In the genomic region with DNA sequence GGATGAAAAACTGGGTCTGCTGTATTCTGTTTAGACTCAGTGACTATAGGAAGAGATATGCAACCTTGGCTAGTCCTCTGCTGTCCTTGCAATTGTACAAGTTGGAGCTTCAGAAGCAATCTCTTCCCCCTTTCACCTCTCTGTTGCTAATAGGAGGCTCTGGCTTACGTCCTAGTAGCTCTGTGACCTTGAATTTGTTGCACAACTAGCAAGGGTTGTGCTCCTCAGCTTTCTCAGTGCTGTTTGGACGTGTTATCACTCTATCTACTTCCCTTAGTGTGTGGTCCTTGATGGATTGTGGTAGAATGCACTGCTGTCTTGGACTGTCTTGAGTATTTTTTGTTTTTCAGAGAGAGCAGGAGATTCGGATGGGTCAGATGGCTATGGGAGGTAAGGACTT, we compare ENCODE assay signal across 2 cellular contexts.
TF ChIP-seq lines count a peak whose summit lies in the region.

No MANE protein-coding gene starts in this region.

TF ChIP-seq in GM12891, 5 proteins besides CTCF, POLR2A, EP300 and RAD21:
- no peak for TF ChIP-seq PAX5 (IDR thresholded peaks at IDR 0.05; ENCODE audit: insufficient read depth, low read length, severe bottlenecking)
- TF ChIP-seq POU2F2 (IDR thresholded peaks at IDR 0.05; ENCODE audit: low read depth, low read length), result no peak
- no peak for TF ChIP-seq SPI1 (IDR thresholded peaks at IDR 0.05; ENCODE audit: low read depth, low read length)
- no peak for TF ChIP-seq TAF1 (IDR thresholded peaks at IDR 0.05; ENCODE audit: low read depth, low read length)
- no peak for TF ChIP-seq POLR2AphosphoS5 (IDR thresholded peaks at IDR 0.05; ENCODE audit: low read depth, low read length)

TF ChIP-seq in K562, 482 proteins besides CTCF, POLR2A, EP300 and RAD21:
- no peak for TF ChIP-seq SIN3A (IDR thresholded peaks at IDR 0.05; ENCODE audit: borderline replicate concordance in 2 of 2, control insufficient read depth in 1 of 2, low read depth in 2 of 2, low read length in 2 of 2)
- TF ChIP-seq CEBPG (CRISPR knock-in tag; IDR thresholded peaks at IDR 0.05), result no peak
- TF ChIP-seq CEBPG (tag; conservative IDR thresholded peaks at IDR 0.05 in 1 of 2, IDR thresholded peaks at IDR 0.05 in 1 of 2), result 0 out of 4 replicates have a peak, but pooled peaks of 1 of the 2 experiments have one; percentile 10
- 0 out of 2 replicates have a peak, but pooled peaks have one; percentile 37 for TF ChIP-seq CEBPB (tag; IDR thresholded peaks at IDR 0.05)
- TF ChIP-seq SREBF2 (CRISPR knock-in tag; IDR thresholded peaks at IDR 0.05), result no peak
- TF ChIP-seq ESRRA (IDR thresholded peaks at IDR 0.05; ENCODE audit: borderline replicate concordance, low read depth), result peak; percentile 45; the same call in 1 of the 2 replicates
